ENCODE assay signal across 18 cellular contexts in the genomic region with DNA sequence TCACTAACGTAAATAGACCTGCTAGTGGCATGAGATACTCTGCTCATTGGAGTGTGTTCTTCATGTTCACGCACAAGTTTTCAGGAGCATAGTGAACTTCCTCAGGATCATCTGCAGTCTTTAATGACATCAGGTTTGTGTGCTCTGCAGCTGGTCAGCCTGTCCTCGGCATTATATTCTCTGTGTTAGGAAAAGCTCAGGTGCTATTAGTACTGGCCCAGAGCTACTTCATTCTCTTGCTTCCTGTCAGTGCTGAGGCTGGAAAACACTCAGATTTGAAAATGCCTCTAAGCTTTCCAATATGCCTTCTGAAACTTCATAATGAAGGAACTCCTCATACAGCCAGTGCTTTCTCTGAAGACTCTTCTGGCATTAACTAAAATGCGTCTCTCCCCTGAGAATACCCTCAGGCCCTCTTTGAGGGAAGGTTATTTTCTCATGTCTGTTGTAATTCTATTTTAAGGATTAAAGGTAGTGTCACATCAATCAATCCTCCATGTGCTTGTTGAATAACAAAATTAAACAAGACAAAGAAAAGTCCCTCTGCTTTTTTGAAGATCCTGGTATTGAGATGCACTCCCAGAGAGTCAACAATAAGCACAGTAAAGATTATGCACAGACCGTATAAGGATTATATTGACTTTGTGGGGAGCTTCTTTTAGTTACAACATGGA.
"Had no signal": no experiment of that assay in that cellular context is flagged by ENCODE, and none has a peak within 500 bp of the region (broad histone marks: within the 10 kb centered on the region; RNA-seq: fewer than 3 reads in every experiment).

No MANE protein-coding gene starts in this region.

- H3K4me1 ChIP-seq: heart right ventricle, psoas muscle, spleen, upper lobe of left lung, uterus had no signal

- H3K27me3 ChIP-seq: heart right ventricle, neutrophil, spleen, tibial artery, upper lobe of left lung, uterus had no signal

- ATAC-seq: esophagus mucosa; heart right ventricle; naive thymus-derived CD8-positive, alpha-beta T cell; psoas muscle; sciatic nerve; stimulated activated memory B cell treated with anti-CD40 and anti-IgM and Interleukin-4, amounts not matched to agents 10 μg/mL and 1 μg/mL and 100 μg/mL, for 72 hours had no signal

- H3K27ac ChIP-seq: heart right ventricle, neutrophil, psoas muscle, spleen, tibial artery, upper lobe of left lung, uterus had no signal

- H3K9me3 ChIP-seq: neutrophil, psoas muscle, tibial artery, upper lobe of left lung, uterus had no signal

- H3K36me3 ChIP-seq: heart right ventricle, neutrophil, spleen, tibial artery, upper lobe of left lung, uterus had no signal

- H3K4me3 ChIP-seq: heart right ventricle, psoas muscle, spleen, tibial artery, upper lobe of left lung, uterus had no signal

- DNase-seq: effector memory CD4-positive, alpha-beta T cell; heart right ventricle; hypothalamus; kidney glomerular epithelial cell; mesendoderm; naive thymus-derived CD8-positive, alpha-beta T cell; psoas muscle; spleen; stimulated activated CD4-positive, alpha-beta T cell treated with anti-CD3 and anti-CD28 coated beads, Interleukin-15, amount 100 ng/mL, for 24 hours; stimulated activated CD4-positive, alpha-beta T cell treated with anti-CD3 and anti-CD28 coated beads, Interleukin-1b, Interleukin-23, amount 100 ng/mL, for 48 hours; stimulated activated CD4-positive, alpha-beta T cell treated with anti-CD3 and anti-CD28 coated beads, Interleukin-4, amount 100 ng/mL, for 24 hours; tibial artery; uterus had no signal
